ENCODE assay signal across 22 cellular contexts in the genomic region with DNA sequence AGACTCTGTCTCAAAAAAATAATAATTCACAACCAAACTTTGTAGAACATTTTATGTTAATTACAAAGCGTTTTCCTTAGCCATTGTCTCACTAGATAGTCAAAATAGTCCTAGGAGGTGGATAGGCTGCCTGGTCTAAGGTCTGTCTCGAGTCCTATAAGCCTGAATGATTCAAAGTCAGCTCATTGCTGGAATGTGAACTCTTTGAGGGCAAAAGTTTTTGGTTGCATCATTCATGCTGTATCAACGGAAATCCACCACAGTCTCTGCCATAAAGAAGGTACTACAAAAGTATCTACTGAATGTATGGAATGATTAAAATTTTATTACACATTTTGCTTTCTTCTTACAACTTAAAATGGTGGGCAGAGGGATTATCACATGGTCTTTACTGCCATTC.
DNase-seq lines count a peak whose midpoint lies in the region; ATAC-seq and TF ChIP-seq lines count a peak whose summit lies in the region.
"Had no signal": no experiment of that assay in that cellular context is flagged by ENCODE, and none has a peak within 500 bp of the region (broad histone marks: within the 10 kb centered on the region; RNA-seq: fewer than 3 reads in every experiment).

No MANE protein-coding gene starts in this region.

- H3K4me1 ChIP-seq in adipocyte (ENCODE audit: control insufficient read depth, insufficient read depth, low read length) (peaks cover 26% of the 10 kb centered on the region), fibroblast of lung (ENCODE audit: control insufficient read depth, extremely low read depth, insufficient read depth, low read length) (peaks cover 12% of the 10 kb centered on the region)
- H3K4me1 ChIP-seq: SJCRH30 had no signal

- no peak for ATAC-seq in HG03196 (IDR thresholded peaks at IDR 0.05; ENCODE audit: unreplicated experiment)
- no peak for ATAC-seq in GM18907 (IDR thresholded peaks at IDR 0.05; ENCODE audit: unreplicated experiment)
- no peak for ATAC-seq in GM19328 (IDR thresholded peaks at IDR 0.05; ENCODE audit: unreplicated experiment)
- ATAC-seq: GM12878, PC-3, SK-N-SH treated with all-trans-retinoic acid at 6 μM for 48 hours had no signal

- no peak overlapping the region for H3K4me2 ChIP-seq in fibroblast of lung (ENCODE audit: extremely low read depth, insufficient read depth, low read length)

- H3K36me3 ChIP-seq in adipocyte (ENCODE audit: control insufficient read depth, insufficient read depth, low read length, severe bottlenecking) (no peaks in the 10 kb centered on the region), fibroblast of lung (ENCODE audit: control insufficient read depth, insufficient read depth, low read length) (no peaks in the 10 kb centered on the region)
- H3K36me3 ChIP-seq: SJCRH30 had no signal

- H4K20me1 ChIP-seq in fibroblast of lung (ENCODE audit: control insufficient read depth, extremely low read depth, insufficient read depth, low read length) = no peaks in the 10 kb centered on the region

- DNase-seq in EL (peak; percentile 84), adipocyte (ENCODE audit: low read depth) (peak; percentile 64), fibroblast of lung (ENCODE audit: low read depth in 2 of 2) (peak; percentile 33 to 57), retinal pigment epithelial cell (ENCODE audit: low read depth) (peak; percentile 90)
- DNase-seq: CD4-positive, CD25-positive, alpha-beta regulatory T cell; DMS153; DND-41; H7; KBM-7; NCI-H1105 treated with DMSO at 0.1 percent for 48 hours; NCI-H2029; NCI-H446; NCI-H524 treated with DMSO at 0.1 percent for 48 hours; NCI-H774; NK-92 treated with Interleukin-12 subunit alpha and Interleukin-12 subunit beta, amount 100 ng/mL, for 24 hours; PC-3; SJCRH30 had no signal

- H3K27me3 ChIP-seq in adipocyte (replicated peaks; ENCODE audit: control insufficient read depth, insufficient read depth, low read length) (no peaks in the 10 kb centered on the region), fibroblast of lung (ENCODE audit: control insufficient read depth, insufficient read depth, low read length) (no peaks in the 10 kb centered on the region)

- H3K9me3 ChIP-seq in adipocyte (ENCODE audit: control insufficient read depth, low read length) (no peaks in the 10 kb centered on the region), fibroblast of lung (ENCODE audit: control insufficient read depth, insufficient read depth, low read depth, low read length) (no peaks in the 10 kb centered on the region)
- H3K9me3 ChIP-seq: SJCRH30 had no signal

- H2AFZ ChIP-seq in fibroblast of lung (ENCODE audit: low read length) = no peak overlapping the region

- H3K4me3 ChIP-seq in adipocyte (ENCODE audit: low read length) = no peak overlapping the region
- no peak overlapping the region for H3K4me3 ChIP-seq in fibroblast of lung (replicated peaks in 1 of 4; ENCODE audit: control extremely low read depth in 1 of 4, insufficient read depth in 1 of 4, low read depth in 3 of 4, low read length in 4 of 4)
- H3K4me3 ChIP-seq in retinal pigment epithelial cell (ENCODE audit: low read length) = no peak overlapping the region
- H3K4me3 ChIP-seq: GM12878, SJCRH30 had no signal

- H3K9ac ChIP-seq in adipocyte (ENCODE audit: low read length) = no peak overlapping the region
- no peak overlapping the region for H3K9ac ChIP-seq in fibroblast of lung (ENCODE audit: insufficient read depth, low read length)

- H3K79me2 ChIP-seq in fibroblast of lung (ENCODE audit: control insufficient read depth, insufficient read depth, low read length) = no peaks in the 10 kb centered on the region

- H3K27ac ChIP-seq in fibroblast of lung (ENCODE audit: insufficient read depth, low read length) = no peak overlapping the region
- H3K27ac ChIP-seq: SJCRH30 had no signal

- TF ChIP-seq CTCF in fibroblast of lung (conservative IDR thresholded peaks at IDR 0.05 in 1 of 2, IDR thresholded peaks at IDR 0.05 in 1 of 2; ENCODE audit: low read depth in 1 of 2, low read length in 2 of 2) = no peak
- TF ChIP-seq CTCF in retinal pigment epithelial cell (conservative IDR thresholded peaks at IDR 0.05; ENCODE audit: low read depth, low read length) = no peak
